Comparison of ENCODE assay signal across 1 cellular context in the genomic region with DNA sequence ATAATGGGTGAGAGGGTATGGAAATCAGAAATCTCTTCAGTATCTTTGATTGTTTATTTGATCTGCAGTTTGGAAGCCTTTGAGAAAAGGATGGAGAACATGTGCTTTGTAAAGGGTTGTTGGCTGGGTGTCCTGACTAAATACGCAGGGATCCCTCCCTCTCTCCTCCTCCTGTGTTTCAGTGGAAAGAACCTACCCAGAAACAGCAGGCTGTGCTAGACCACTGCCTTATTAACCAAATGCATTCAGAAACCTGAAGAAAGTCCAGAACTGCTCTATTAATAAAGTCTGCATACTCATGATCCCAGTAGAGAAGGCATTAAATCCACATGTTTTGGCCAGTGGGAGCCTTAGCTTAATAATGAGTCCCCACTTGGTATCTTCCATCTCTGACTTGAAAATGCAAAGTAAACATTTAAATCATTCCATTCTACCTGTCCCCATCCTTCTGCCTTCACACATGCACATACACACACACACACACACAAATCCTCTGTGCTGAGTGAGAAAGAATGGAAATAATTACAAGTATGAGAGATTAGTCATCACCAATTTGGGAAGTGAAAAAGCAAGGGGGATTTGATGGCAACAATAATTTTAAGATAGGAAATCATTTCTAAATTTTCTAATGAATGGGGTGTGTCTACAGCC.
TF ChIP-seq lines count a peak whose summit lies in the region.

No MANE protein-coding gene starts in this region.

TF ChIP-seq in GM12891, 5 proteins besides CTCF, POLR2A, EP300 and RAD21:
- TF ChIP-seq PAX5 (IDR thresholded peaks at IDR 0.05; ENCODE audit: insufficient read depth, low read length, severe bottlenecking) = no peak
- TF ChIP-seq POLR2AphosphoS5 (IDR thresholded peaks at IDR 0.05; ENCODE audit: low read depth, low read length) = no peak
- no peak for TF ChIP-seq TAF1 (IDR thresholded peaks at IDR 0.05; ENCODE audit: low read depth, low read length)
- peak; percentile 52 for TF ChIP-seq SPI1 (IDR thresholded peaks at IDR 0.05; ENCODE audit: low read depth, low read length)
- TF ChIP-seq POU2F2 (IDR thresholded peaks at IDR 0.05; ENCODE audit: low read depth, low read length) = no peak
